In the genomic region with DNA sequence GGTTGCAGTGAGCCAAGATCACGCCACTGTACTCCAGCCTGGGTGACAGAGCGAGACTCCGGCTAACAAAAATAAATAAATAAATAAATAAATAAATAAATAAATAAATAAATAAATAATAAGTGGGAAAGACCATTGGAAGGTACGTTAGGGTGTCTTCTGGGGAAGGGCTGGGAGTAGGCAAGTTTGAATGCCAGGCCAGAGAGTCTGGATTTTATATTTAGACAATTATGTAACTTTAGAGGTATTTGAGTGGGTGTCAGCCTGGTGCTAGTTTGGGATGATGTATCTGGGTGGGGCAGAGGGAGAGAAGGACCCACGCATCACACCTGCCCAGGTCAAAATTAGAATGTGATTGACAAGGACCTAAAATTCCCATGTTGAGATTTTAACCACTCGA, we compare ENCODE assay signal across 12 cellular contexts.
DNase-seq lines count a peak whose midpoint lies in the region; ATAC-seq lines count a peak whose summit lies in the region.
"Had no signal": no experiment of that assay in that cellular context is flagged by ENCODE, and none has a peak within 500 bp of the region (broad histone marks: within the 10 kb centered on the region; RNA-seq: fewer than 3 reads in every experiment).

No MANE protein-coding gene starts in this region.

- peaks cover 4 to 16% of the 10 kb centered on the region in 2 experiments for H3K27me3 ChIP-seq in mesenchymal stem cell (ENCODE audit: control insufficient read depth in 1 of 2, insufficient read depth in 1 of 2, low read length in 2 of 2)
- H3K27me3 ChIP-seq: tibial nerve had no signal

- H2BK120ac ChIP-seq in mesenchymal stem cell (ENCODE audit: low read depth, low read length): no peak overlapping the region

- H3K4ac ChIP-seq in mesenchymal stem cell (ENCODE audit: low read depth in 1 of 2, low read length in 2 of 2): no peak overlapping the region

- H3K79me1 ChIP-seq in mesenchymal stem cell (replicated peaks; ENCODE audit: low read length, poor library complexity, severe bottlenecking): no peaks in the 10 kb centered on the region

- H2BK15ac ChIP-seq in mesenchymal stem cell (ENCODE audit: low read depth, poor library complexity, severe bottlenecking): no peak overlapping the region

- H4K91ac ChIP-seq in mesenchymal stem cell (ENCODE audit: low read length): no peak overlapping the region

- H3K27ac ChIP-seq in cingulate gyrus (ENCODE audit: low read depth, low read length) (peak overlapping the region; percentile 34), mesenchymal stem cell (ENCODE audit: low read length, poor library complexity, severe bottlenecking) (no peak overlapping the region)
- H3K27ac ChIP-seq: SK-N-MC had no signal

- H2AFZ ChIP-seq in mesenchymal stem cell (ENCODE audit: low read depth, low read length): no peak overlapping the region

- H3K14ac ChIP-seq in mesenchymal stem cell (ENCODE audit: low read length in 2 of 2): no peak overlapping the region

- H3K4me2 ChIP-seq in mesenchymal stem cell (ENCODE audit: low read length, poor library complexity, severe bottlenecking): no peak overlapping the region

- H2BK5ac ChIP-seq in mesenchymal stem cell (ENCODE audit: low read depth, low read length, poor library complexity, severe bottlenecking): no peak overlapping the region

- peak overlapping the region; percentile 2 for H3K9ac ChIP-seq in mesenchymal stem cell (ENCODE audit: low read length)

- no peak overlapping the region for H3K23ac ChIP-seq in mesenchymal stem cell (ENCODE audit: low read length in 2 of 2)

- no peak overlapping the region for H2AK5ac ChIP-seq in mesenchymal stem cell (ENCODE audit: low read length, severe bottlenecking)

- no peak overlapping the region for H3K4me3 ChIP-seq in mesenchymal stem cell (ENCODE audit: insufficient read depth in 1 of 2, low read depth in 1 of 2, low read length in 2 of 2)
- H3K4me3 ChIP-seq: SK-N-MC, tibial nerve had no signal

- H2BK12ac ChIP-seq in mesenchymal stem cell (ENCODE audit: low read length in 2 of 2): no peak overlapping the region

- H3K18ac ChIP-seq in mesenchymal stem cell (ENCODE audit: low read depth in 1 of 2, low read length in 2 of 2): no peak overlapping the region

- DNase-seq in Right ventricle myocardium inferior (ENCODE audit: missing footprints): no peak
- no peak for DNase-seq in cardiac septum (ENCODE audit: low spot score)
- DNase-seq in mesenchymal stem cell: no peak
- DNase-seq in dermis blood vessel endothelial cell: no peak
- no peak for DNase-seq in GDM1 (lab: John Stamatoyannopoulos, UW)
- DNase-seq in DMS53 treated with DMSO at 0.1 percent for 48 hours (lab: John Stamatoyannopoulos, UW; ENCODE audit: unreplicated experiment): no peak
- no peak for DNase-seq in germinal center (ENCODE audit: low spot score)
- DNase-seq: NCI-H2227 treated with DMSO at 0.1 percent for 48 hours had no signal

- 83% methylated on average over 3 of the region's 6 CpGs for WGBS in mesenchymal stem cell

- ATAC-seq in Right ventricle myocardium inferior: peak; percentile 63

- H3K4me1 ChIP-seq in mesenchymal stem cell (ENCODE audit: control insufficient read depth, insufficient read depth, low read depth, low read length): no peaks in the 10 kb centered on the region
- H3K4me1 ChIP-seq: Caco-2 had no signal

- H4K8ac ChIP-seq in mesenchymal stem cell (ENCODE audit: low read length): no peak overlapping the region

- H3K36me3 ChIP-seq in mesenchymal stem cell (ENCODE audit: control insufficient read depth in 1 of 2, insufficient read depth in 2 of 2, low read depth in 1 of 2, low read length in 2 of 2): no peaks in the 10 kb centered on the region
- H3K36me3 ChIP-seq: tibial nerve had no signal

- no peaks in the 10 kb centered on the region for H3K9me3 ChIP-seq in mesenchymal stem cell (ENCODE audit: control insufficient read depth, low read length)
- H3K9me3 ChIP-seq: Caco-2, tibial nerve had no signal

- intact Hi-C loops in Right ventricle myocardium inferior (cut with DNase I) (loop anchor here (5.0 kb wide), 1 partner anchor 489 kb away; no protein-coding TSS in a partner anchor), cardiac septum (cut with DNase I) (loop anchor here (5.0 kb wide), 1 partner anchor 339 kb away; no protein-coding TSS in a partner anchor)
